Comparison of ENCODE assay signal across 13 cellular contexts in the genomic region with DNA sequence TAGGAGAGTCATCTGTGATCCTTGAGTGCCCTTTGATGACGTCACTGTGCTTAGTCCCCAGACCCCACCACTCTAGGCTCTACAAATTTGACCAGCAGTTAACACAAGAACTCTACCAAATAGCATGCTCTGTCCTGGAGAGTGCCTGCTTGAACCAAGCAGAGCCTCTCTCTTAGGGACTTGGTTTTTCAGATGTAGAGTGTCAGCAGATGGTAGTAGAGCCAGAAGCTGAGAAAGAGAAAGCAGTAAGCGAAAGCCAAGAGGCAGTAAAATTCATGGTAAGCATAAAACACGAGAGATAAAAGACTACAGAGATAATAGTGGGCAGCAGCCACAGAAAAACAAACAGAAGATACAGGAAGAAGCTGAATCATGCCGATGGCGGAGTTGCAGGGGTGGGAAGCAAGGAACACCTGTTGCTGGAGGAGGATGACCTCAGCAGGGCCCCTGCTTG.
A peak's percentile ranks its signal among the peaks of the same experiment; 100 is the strongest.
DNase-seq lines count a peak whose midpoint lies in the region; ATAC-seq, FAIRE-seq and TF ChIP-seq lines count a peak whose summit lies in the region.
"Had no signal": no experiment of that assay in that cellular context is flagged by ENCODE, and none has a peak within 500 bp of the region (broad histone marks: within the 10 kb centered on the region; RNA-seq: fewer than 3 reads in every experiment).

No MANE protein-coding gene starts in this region.

- no peaks in the 10 kb centered on the region for H3K4me1 Mint-ChIP-seq in activated T-cell treated with anti-CD3 and anti-CD28 coated beads, Interleukin-2, amount 50 U/mL, for 24 hours (ENCODE audit: low read depth)

- in situ Hi-C loops in HepG2 (cut with HindIII; ENCODE audit: extremely low pct_ligation_motif_present, low pct_unique_long_range_greater_than_20kb), result no loop called here

- no peaks in the 10 kb centered on the region for H3K9me2 ChIP-seq in hepatocyte (replicated peaks; ENCODE audit: insufficient read depth)

- intact Hi-C loops in HepG2 (cut with micrococcal nuclease; ENCODE audit: unreplicated experiment) (no loop called here), right lobe of liver (cut with DNase I) (no loop called here)

- no peak for FAIRE-seq in HepG2 (lab: Jason Lieb, UNC)

- no peaks in the 10 kb centered on the region for H3K27me3 ChIP-seq in HepG2 (ENCODE audit: control insufficient read depth in 1 of 2, insufficient read depth in 2 of 2, low read length in 2 of 2)
- H3K27me3 ChIP-seq in right lobe of liver, result no peaks in the 10 kb centered on the region
- H3K27me3 ChIP-seq in hepatocyte, result peaks cover 60% of the 10 kb centered on the region
- H3K27me3 ChIP-seq: upper lobe of right lung had no signal

- H3K9me3 Mint-ChIP-seq in activated T-cell treated with anti-CD3 and anti-CD28 coated beads, Interleukin-2, amount 50 U/mL, for 24 hours, result no peaks in the 10 kb centered on the region

- TF ChIP-seq POLR2A in HepG2 (IDR thresholded peaks at IDR 0.05; ENCODE audit: insufficient read depth in 1 of 2, low read depth in 2 of 2, low read length in 2 of 2), result no peak
- TF ChIP-seq POLR2A in right lobe of liver (IDR thresholded peaks at IDR 0.05), result no peak

- H3K9ac ChIP-seq in HepG2 (ENCODE audit: insufficient read depth, low read depth, low read length), result no peak overlapping the region

- no peaks in the 10 kb centered on the region for H3K36me3 Mint-ChIP-seq in activated T-cell treated with anti-CD3 and anti-CD28 coated beads, Interleukin-2, amount 50 U/mL, for 24 hours (ENCODE audit: low read depth)
- H3K36me3 Mint-ChIP-seq: activated naive CD8-positive, alpha-beta T cell had no signal

- no peaks in the 10 kb centered on the region for H3K79me2 ChIP-seq in HepG2 (ENCODE audit: insufficient read depth, low read length)
- no peaks in the 10 kb centered on the region for H3K79me2 ChIP-seq in hepatocyte

- DNase-seq in HepG2 (ENCODE audit: low spot score) (no peak), right lobe of liver (no peak), T1000 (lab: John Stamatoyannopoulos, UW) (peak; percentile 0), hepatocyte (ENCODE audit: low spot score) (peak; percentile 65), NCI-H1092 treated with DMSO at 0.1 percent for 48 hours (lab: John Stamatoyannopoulos, UW) (no peak)
- DNase-seq in activated CD4-positive, CD25-positive, alpha-beta regulatory T cell (lab: John Stamatoyannopoulos, UW), result no peak
- no peak for DNase-seq in activated T-cell treated with anti-CD3 and anti-CD28 coated beads, Interleukin-2, amount 50 U/mL, for 24 hours
- DNase-seq: erythroblast; NCI-H446 treated with DMSO at 0.1 percent for 48 hours; stimulated activated CD4-positive, alpha-beta T cell treated with anti-CD3 and anti-CD28 coated beads, Interleukin-2, amount 100 ng/mL, for 24 hours; upper lobe of right lung had no signal

- POLR2A ChIA-PET in HepG2 (lab: Yijun Ruan, JAX), result no interaction called here

- CTCF ChIA-PET in HepG2 (lab: Yijun Ruan, JAX; ENCODE audit: low intra/inter-chr PET ratio, low total read pairs), result no interaction called here

- TF ChIP-seq EP300 in HepG2 (IDR thresholded peaks at IDR 0.05; ENCODE audit: low read depth in 2 of 2, low read length in 2 of 2), result no peak
- TF ChIP-seq EP300 in HepG2 (CRISPR knock-in tag; IDR thresholded peaks at IDR 0.05; ENCODE audit: borderline replicate concordance), result no peak

- no peak overlapping the region for H3K4me3 Mint-ChIP-seq in activated T-cell treated with anti-CD3 and anti-CD28 coated beads, Interleukin-2, amount 50 U/mL, for 24 hours
- H3K4me3 Mint-ChIP-seq: activated naive CD8-positive, alpha-beta T cell had no signal

- no peak overlapping the region for H3K27ac ChIP-seq in HepG2 (ENCODE audit: extremely low read length, insufficient read depth, low read length)
- H3K27ac ChIP-seq in right lobe of liver, result no peak overlapping the region
- H3K27ac ChIP-seq in hepatocyte, result no peak overlapping the region
- H3K27ac ChIP-seq: upper lobe of right lung had no signal

- H3K4me1 ChIP-seq in HepG2 (ENCODE audit: insufficient read depth, low read length), result no peaks in the 10 kb centered on the region
- no peaks in the 10 kb centered on the region for H3K4me1 ChIP-seq in right lobe of liver
- no peaks in the 10 kb centered on the region for H3K4me1 ChIP-seq in hepatocyte (ENCODE audit: insufficient read depth)
- H3K4me1 ChIP-seq: upper lobe of right lung had no signal

- H3K4me3 ChIP-seq in HepG2 (replicated peaks in 1 of 3; ENCODE audit: insufficient read depth in 1 of 3, low read depth in 2 of 3, low read length in 3 of 3) (no peak overlapping the region), right lobe of liver (no peak overlapping the region), hepatocyte (no peak overlapping the region)
- H3K4me3 ChIP-seq: upper lobe of right lung had no signal

- BruUV-seq in HepG2 (replicated peaks; lab: Mats Ljungman, UMichigan), result no TSS peak

- H3K4me2 ChIP-seq in HepG2 (ENCODE audit: low read depth, low read length) (no peak overlapping the region), hepatocyte (no peak overlapping the region)

- H3K36me3 ChIP-seq in HepG2 (replicated peaks in 1 of 2; ENCODE audit: control insufficient read depth in 1 of 2, insufficient read depth in 2 of 2, low read length in 2 of 2) (no peaks in the 10 kb centered on the region), right lobe of liver (no peaks in the 10 kb centered on the region), hepatocyte (replicated peaks; ENCODE audit: insufficient read depth, low read depth) (no peaks in the 10 kb centered on the region)
- H3K36me3 ChIP-seq: upper lobe of right lung had no signal

- H2AFZ ChIP-seq in HepG2 (ENCODE audit: low read length), result no peak overlapping the region
- H2AFZ ChIP-seq in hepatocyte, result no peak overlapping the region

- H3K27ac Mint-ChIP-seq in activated T-cell treated with anti-CD3 and anti-CD28 coated beads, Interleukin-2, amount 50 U/mL, for 24 hours, result no peak overlapping the region
- H3K27ac Mint-ChIP-seq: activated naive CD8-positive, alpha-beta T cell had no signal

- H4K20me1 ChIP-seq in HepG2 (ENCODE audit: insufficient read depth, low read length) (no peaks in the 10 kb centered on the region), hepatocyte (ENCODE audit: insufficient read depth, poor library complexity, severe bottlenecking) (no peaks in the 10 kb centered on the region)

- WGBS in HepG2 (ENCODE audit: low lambda C conversion rate), result 18% methylated on average over 5 of the region's 5 CpGs
- 36% methylated on average over 5 of the region's 5 CpGs for WGBS in right lobe of liver (ENCODE audit: insufficient coverage, low coverage, low lambda C conversion rate, missing lambda C conversion rate)
- 27% methylated on average over 5 of the region's 5 CpGs for WGBS in hepatocyte (ENCODE audit: low lambda C conversion rate, missing lambda C conversion rate)

- H3K9me3 ChIP-seq in HepG2 (ENCODE audit: low read length) (no peaks in the 10 kb centered on the region), right lobe of liver (peaks cover 0 to 2% (median 0%) of the 10 kb centered on the region in 4 donors), hepatocyte (ENCODE audit: low read depth) (no peaks in the 10 kb centered on the region)
- H3K9me3 ChIP-seq: upper lobe of right lung had no signal

- no peak for TF ChIP-seq CTCF in HepG2 (CRISPR knock-in tag; IDR thresholded peaks at IDR 0.05)
- no peak for TF ChIP-seq CTCF in right lobe of liver (IDR thresholded peaks at IDR 0.05)
- TF ChIP-seq CTCF in hepatocyte (IDR thresholded peaks at IDR 0.05; ENCODE audit: poor library complexity), result no peak

- TF ChIP-seq RAD21 in HepG2 (CRISPR knock-in tag; IDR thresholded peaks at IDR 0.05), result no peak

- no peak for ATAC-seq in HepG2
- ATAC-seq in right lobe of liver, result no peak
- no peak for ATAC-seq in HG03521 (IDR thresholded peaks at IDR 0.05; ENCODE audit: unreplicated experiment)
- ATAC-seq: upper lobe of right lung had no signal

- H3K27me3 Mint-ChIP-seq in activated T-cell treated with anti-CD3 and anti-CD28 coated beads, Interleukin-2, amount 50 U/mL, for 24 hours, result peaks cover 15% of the 10 kb centered on the region

TF ChIP-seq in HepG2, 621 proteins besides CTCF, POLR2A, EP300 and RAD21:
- TF ChIP-seq GPN1 (CRISPR knock-in tag; IDR thresholded peaks at IDR 0.05; ENCODE audit: borderline replicate concordance) (no peak), CREB1 (IDR thresholded peaks at IDR 0.05) (peak; percentile 97), CREB1 (CRISPR knock-in tag; IDR thresholded peaks at IDR 0.05) (no peak), ATF7 (IDR thresholded peaks at IDR 0.05) (peak; percentile 95), ATF7 (CRISPR knock-in tag; IDR thresholded peaks at IDR 0.05) (no peak)

Comparison
In these comparisons a context has a peak if more than half of its experiments do, and no peak if none do; other contexts are left out.
1. DNase-seq: peak in T1000 (single experiment) and hepatocyte (single experiment); none in HepG2 (single experiment), right lobe of liver (0 of 3), activated CD4-positive, CD25-positive, alpha-beta regulatory T cell (0 of 4), NCI-H1092 treated with DMSO at 0.1 percent for 48 hours (single experiment) and activated T-cell treated with anti-CD3 and anti-CD28 coated beads, Interleukin-2, amount 50 U/mL, for 24 hours (single experiment).